In genomic region chr4:76125816-76126215, GRCh38 we compare ENCODE assay signal across 19 cellular contexts.
DNase-seq lines count a peak whose midpoint lies in the region.
"Had no signal": no experiment of that assay in that cellular context is flagged by ENCODE, and none has a peak within 500 bp of the region (broad histone marks: within the 10 kb centered on the region; RNA-seq: fewer than 3 reads in every experiment).

No MANE protein-coding gene starts in this region.

- peak; percentile 10 for DNase-seq in NCI-H2171 treated with DMSO at 0.1 percent for 48 hours (lab: John Stamatoyannopoulos, UW)
- no peak for DNase-seq in NCI-H2171 (lab: John Stamatoyannopoulos, UW)
- DNase-seq in EH (ENCODE audit: low read depth), result peak; percentile 0
- no peak for DNase-seq in SK-N-MC (ENCODE audit: low read depth, low spot score)
- peak; percentile 41 for DNase-seq in iris pigment epithelial cell (ENCODE audit: low read depth)
- DNase-seq in HCEC 1CT, result no peak
- no peak for DNase-seq in NCI-H1105 (lab: John Stamatoyannopoulos, UW)
- DNase-seq in 8988T, result no peak
- DNase-seq: ACHN; BE2C; C1 segment of cervical spinal cord; CD4-positive, CD25-positive, alpha-beta regulatory T cell; CD8-positive, alpha-beta memory T cell; COR-L47; DMS 273 treated with DMSO at 0.1 percent for 48 hours; DMS53; GF-D8; HFFc6 had no signal

- H3K27ac ChIP-seq in SK-N-MC, result 0 out of 2 replicates have a peak overlapping the region, but pooled peaks have one; percentile 2

- H3K4me3 ChIP-seq in SK-N-MC, result no peak overlapping the region
- H3K4me3 ChIP-seq: GM23338 had no signal

- H3K9me3 ChIP-seq in SK-N-MC (ENCODE audit: low read depth, low read length), result no peaks in the 10 kb centered on the region; the same call in 1 of the 2 replicates
- H3K9me3 ChIP-seq: BE2C had no signal

- no peak overlapping the region for H3K9ac ChIP-seq in SK-N-MC (ENCODE audit: insufficient read length)

- H3K36me3 ChIP-seq in SK-N-MC (ENCODE audit: insufficient read depth, low read length), result peaks cover 88% of the 10 kb centered on the region

Comparison
In these comparisons a context has a peak if more than half of its experiments do, and no peak if none do; other contexts are left out.
1. DNase-seq: peak in NCI-H2171 treated with DMSO at 0.1 percent for 48 hours (single experiment), EH (single experiment) and iris pigment epithelial cell (single experiment); none in NCI-H2171 (single experiment), SK-N-MC (single experiment), HCEC 1CT (single experiment), NCI-H1105 (single experiment) and 8988T (single experiment).